8 cellular contexts compared by ENCODE assay signal in genomic region chr9:71285191-71285656, GRCh38.
DNase-seq lines count a peak whose midpoint lies in the region; ATAC-seq and TF ChIP-seq lines count a peak whose summit lies in the region.

No MANE protein-coding gene starts in this region.

- H3K4me3 ChIP-seq in vagina, result no peak overlapping the region

- TF ChIP-seq CTCF in vagina (IDR thresholded peaks at IDR 0.05), result peak; percentile 71 to 77 (median 73)

- intact Hi-C loops in vagina (cut with DNase I), result loop anchor here (10.0 kb wide), 1 partner anchor 540 kb away; no protein-coding TSS in a partner anchor

- no peak overlapping the region for H3K27ac Mint-ChIP-seq in naive thymus-derived CD8-positive, alpha-beta T cell

- POLR2A ChIA-PET in naive thymus-derived CD8-positive, alpha-beta T cell (lab: Charles Lee), result interaction anchor here (0.9 kb wide), 1 partner anchor 510 kb away, joined by 3 read pairs; no protein-coding TSS in a partner anchor

- no peaks in the 10 kb centered on the region for H3K9me3 ChIP-seq in vagina

- H3K36me3 Mint-ChIP-seq in naive thymus-derived CD8-positive, alpha-beta T cell, result no peaks in the 10 kb centered on the region

- no peak overlapping the region for H3K4me3 Mint-ChIP-seq in naive thymus-derived CD8-positive, alpha-beta T cell

- ATAC-seq in GM18868 (IDR thresholded peaks at IDR 0.05; ENCODE audit: unreplicated experiment) (peak; percentile 93), HG03095 (IDR thresholded peaks at IDR 0.05; ENCODE audit: unreplicated experiment) (peak; percentile 88)
- ATAC-seq in naive thymus-derived CD8-positive, alpha-beta T cell, result peak; percentile 46 to 47

- no peak overlapping the region for H3K27ac ChIP-seq in vagina

- no peak for TF ChIP-seq POLR2A in vagina (IDR thresholded peaks at IDR 0.05)

- H3K9me3 Mint-ChIP-seq in naive thymus-derived CD8-positive, alpha-beta T cell, result no peaks in the 10 kb centered on the region

- peaks cover 5% of the 10 kb centered on the region for H3K4me1 ChIP-seq in vagina

- no peaks in the 10 kb centered on the region for H3K36me3 ChIP-seq in vagina

- H3K27me3 Mint-ChIP-seq in naive thymus-derived CD8-positive, alpha-beta T cell, result peaks cover 0 to 11% (median 10%) of the 10 kb centered on the region in 5 donors

- H3K27me3 ChIP-seq in vagina, result no peaks in the 10 kb centered on the region

- peak; percentile 4 for DNase-seq in CMK (ENCODE audit: low read depth)
- DNase-seq in NCI-H2107 (lab: John Stamatoyannopoulos, UW), result peak; percentile 22
- DNase-seq in activated CD4-positive, alpha-beta T cell treated with anti-CD3 and anti-CD28 coated beads for 4 hours, result peak; percentile 2 to 36
- DNase-seq in fibroblast of gingiva (ENCODE audit: low read depth), result peak; percentile 47
- peak in 8 of 10 donors; percentile 4 to 63 (median 22) for DNase-seq in naive thymus-derived CD8-positive, alpha-beta T cell
- DNase-seq in vagina (ENCODE audit: extremely low spot score in 2 of 2), result no peak

- H3K4me1 Mint-ChIP-seq in naive thymus-derived CD8-positive, alpha-beta T cell, result no peaks in the 10 kb centered on the region

Comparison
In these comparisons a context has a peak if more than half of its experiments do, and no peak if none do; other contexts are left out.
1. DNase-seq: peak in CMK (single experiment), NCI-H2107 (single experiment), activated CD4-positive, alpha-beta T cell treated with anti-CD3 and anti-CD28 coated beads for 4 hours (2 of 2), fibroblast of gingiva (single experiment) and naive thymus-derived CD8-positive, alpha-beta T cell (8 of 10); none in vagina (0 of 2).
2. Peak in every context shown above with its lines, with median percentiles within 50 percentile points of each other: ATAC-seq.